In the genomic region with DNA sequence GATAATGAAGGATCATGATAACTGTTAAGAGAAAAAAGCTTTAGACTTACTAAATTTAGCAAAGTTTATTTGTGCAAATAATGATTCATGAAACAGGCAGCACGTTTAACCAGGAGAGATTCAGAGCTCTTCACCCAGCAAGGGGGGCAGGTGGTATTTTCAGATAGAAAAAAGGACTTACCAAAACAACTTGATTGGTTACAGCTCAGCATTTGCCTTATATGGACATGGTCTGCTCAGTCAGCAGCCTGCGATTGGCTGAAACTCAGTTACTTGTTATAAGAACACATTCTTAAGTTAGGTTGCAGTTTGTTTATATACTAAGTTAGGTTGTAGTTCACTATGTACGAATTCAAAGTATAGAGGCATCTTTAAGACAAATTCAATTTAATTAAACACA, we compare ENCODE assay signal across 1 cellular context.
TF ChIP-seq lines count a peak whose summit lies in the region.

No MANE protein-coding gene starts in this region.

TF ChIP-seq in K562, 482 proteins besides CTCF, POLR2A, EP300 and RAD21:
- peak; percentile 64 for TF ChIP-seq NFYB (IDR thresholded peaks at IDR 0.05; ENCODE audit: extremely low read depth, insufficient read length)
- no peak for TF ChIP-seq EZH2 (IDR thresholded peaks at IDR 0.05; ENCODE audit: borderline replicate concordance, low read depth, low read length)
- TF ChIP-seq HLTF (IDR thresholded peaks at IDR 0.05) = no peak
- TF ChIP-seq ZNF583 (CRISPR knock-in tag; IDR thresholded peaks at IDR 0.05) = no peak
- peak; percentile 90 to 97 for TF ChIP-seq SRF (CRISPR knock-in tag; IDR thresholded peaks at IDR 0.05)
- TF ChIP-seq, protein P1, sequence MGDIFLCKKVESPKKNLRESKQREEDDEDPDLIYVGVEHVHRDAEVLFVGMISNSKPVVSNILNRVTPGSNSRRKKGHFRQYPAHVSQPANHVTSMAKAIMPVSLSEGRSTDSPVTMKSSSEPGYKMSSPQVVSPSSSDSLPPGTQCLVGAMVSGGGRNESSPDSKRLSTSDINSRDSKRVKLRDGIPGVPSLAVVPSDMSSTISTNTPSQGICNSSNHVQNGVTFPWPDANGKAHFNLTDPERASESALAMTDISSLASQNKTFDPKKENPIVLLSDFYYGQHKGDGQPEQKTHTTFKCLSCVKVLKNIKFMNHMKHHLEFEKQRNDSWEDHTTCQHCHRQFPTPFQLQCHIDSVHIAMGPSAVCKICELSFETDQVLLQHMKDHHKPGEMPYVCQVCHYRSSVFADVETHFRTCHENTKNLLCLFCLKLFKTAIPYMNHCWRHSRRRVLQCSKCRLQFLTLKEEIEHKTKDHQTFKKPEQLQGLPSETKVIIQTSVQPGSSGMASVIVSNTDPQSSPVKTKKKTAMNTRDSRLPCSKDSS (IDR thresholded peaks at IDR 0.05; ENCODE audit: low read depth, partially characterized antibody) = no peak
- TF ChIP-seq VEZF1 (CRISPR knock-in tag; IDR thresholded peaks at IDR 0.05) = peak; percentile 33; the same call in 1 of the 2 replicates
- TF ChIP-seq ETV6 (IDR thresholded peaks at IDR 0.05; ENCODE audit: borderline replicate concordance in 1 of 2, low read depth in 2 of 2, low read length in 1 of 2) = no peak
- TF ChIP-seq ETV6 (CRISPR knock-in tag; IDR thresholded peaks at IDR 0.05; ENCODE audit: borderline replicate concordance) = no peak
